In genomic region chr2:217910875-217911212, GRCh38 we compare ENCODE assay signal across 18 cellular contexts.
A peak's percentile ranks its signal among the peaks of the same experiment; 100 is the strongest.
DNase-seq lines count a peak whose midpoint lies in the region; ATAC-seq and TF ChIP-seq lines count a peak whose summit lies in the region.
"Had no signal": no experiment of that assay in that cellular context is flagged by ENCODE, and none has a peak within 500 bp of the region (broad histone marks: within the 10 kb centered on the region; RNA-seq: fewer than 3 reads in every experiment).

No MANE protein-coding gene starts in this region.

- no peak for TF ChIP-seq CTCF in brain (conservative IDR thresholded peaks at IDR 0.05)
- no peak for TF ChIP-seq CTCF in ovary (IDR thresholded peaks at IDR 0.05)
- no peak for TF ChIP-seq CTCF in tibial nerve (IDR thresholded peaks at IDR 0.05)
- no peak for TF ChIP-seq CTCF in natural killer cell (IDR thresholded peaks at IDR 0.05)

- TF ChIP-seq POLR2A in ovary (IDR thresholded peaks at IDR 0.05) (no peak), tibial nerve (IDR thresholded peaks at IDR 0.05) (no peak)

- no peak overlapping the region for H3K4me3 Mint-ChIP-seq in brain
- H3K4me3 Mint-ChIP-seq in natural killer cell, result no peak overlapping the region
- H3K4me3 Mint-ChIP-seq: activated CD8-positive, alpha-beta T cell treated with anti-CD3 and anti-CD28 coated beads, Interleukin-2, amount 10 ng/mL, durations not matched to agents 7 days and 5 days had no signal

- H3K36me3 Mint-ChIP-seq in brain (no peaks in the 10 kb centered on the region), natural killer cell (no peaks in the 10 kb centered on the region)
- H3K36me3 Mint-ChIP-seq: naive thymus-derived CD4-positive, alpha-beta T cell had no signal

- TF ChIP-seq EP300 in ovary (IDR thresholded peaks at IDR 0.05) (no peak), tibial nerve (IDR thresholded peaks at IDR 0.05) (no peak)

- H3K27me3 ChIP-seq in ovary, result no peaks in the 10 kb centered on the region
- H3K27me3 ChIP-seq in tibial nerve, result no peaks in the 10 kb centered on the region
- H3K27me3 ChIP-seq: brain microvascular endothelial cell had no signal

- H3K27ac ChIP-seq in ovary (peak overlapping the region; percentile 53 to 72), tibial nerve (peak overlapping the region; percentile 68 to 94 (median 81))
- H3K27ac ChIP-seq: brain microvascular endothelial cell had no signal

- peak overlapping the region in 3 of 5 experiments; percentile 21 to 88 (median 84) for H3K27ac Mint-ChIP-seq in brain
- no peak overlapping the region for H3K27ac Mint-ChIP-seq in natural killer cell
- H3K27ac Mint-ChIP-seq: activated CD8-positive, alpha-beta T cell treated with anti-CD3 and anti-CD28 coated beads, Interleukin-2, amount 10 ng/mL, durations not matched to agents 7 days and 5 days; activated T-helper 2 cell treated with anti-CD3 and anti-CD28 coated beads, Interferon-gamma antibody, Interleukin-2, Interleukin-4, amounts not matched to agents 10 μg/mL and 5 μg/mL and 100 μg/mL, durations not matched to agents 14 hours and 24 hours and 36 hours; naive thymus-derived CD4-positive, alpha-beta T cell had no signal

- ATAC-seq in left ventricle myocardium superior (peak; percentile 0), natural killer cell (no peak), GM21423 (IDR thresholded peaks at IDR 0.05; ENCODE audit: unreplicated experiment) (no peak)
- ATAC-seq: activated CD8-positive, alpha-beta T cell treated with anti-CD3 and anti-CD28 coated beads, Interleukin-2, amount 10 ng/mL, durations not matched to agents 7 days and 5 days; naive thymus-derived CD4-positive, alpha-beta T cell had no signal

- H3K4me1 Mint-ChIP-seq in brain (peaks cover 64% of the 10 kb centered on the region), natural killer cell (no peaks in the 10 kb centered on the region)

- H3K4me1 ChIP-seq in ovary (ENCODE audit: insufficient read depth), result peaks cover 63% of the 10 kb centered on the region
- peaks cover 10 to 100% (median 90%) of the 10 kb centered on the region in 4 donors for H3K4me1 ChIP-seq in tibial nerve
- H3K4me1 ChIP-seq: HAP-1 had no signal

- intact Hi-C loops in left ventricle myocardium superior (cut with micrococcal nuclease), result no loop called here
- intact Hi-C loops in ovary (cut with DNase I), result no loop called here
- intact Hi-C loops in natural killer cell (cut with micrococcal nuclease), result no loop called here

- H3K27me3 Mint-ChIP-seq in brain (peaks cover 6% of the 10 kb centered on the region), natural killer cell (ENCODE audit: low read depth in 2 of 2) (peaks cover 12 to 15% of the 10 kb centered on the region in 2 donors)

- DNase-seq in left ventricle myocardium superior, result peak; percentile 66
- DNase-seq in ovary, result peak in 3 of 5 donors; percentile 30 to 38 (median 35)
- DNase-seq in tibial nerve (ENCODE audit: low spot score in 2 of 2), result no peak
- no peak for DNase-seq in iPS-NIHi7 (ENCODE audit: extremely low spot score)
- DNase-seq in natural killer cell, result no peak
- DNase-seq in AML-193 (lab: John Stamatoyannopoulos, UW), result no peak
- DNase-seq: activated CD8-positive, alpha-beta T cell treated with anti-CD3 and anti-CD28 coated beads, Interleukin-2, amount 10 ng/mL, durations not matched to agents 7 days and 5 days; brain microvascular endothelial cell; DMS79; islet precursor cell; naive thymus-derived CD4-positive, alpha-beta T cell; NCI-H1105; SK-N-SH; stimulated activated naive CD4-positive, alpha-beta T cell had no signal

- H3K9me3 Mint-ChIP-seq in brain, result peaks cover 0 to 2% (median 0%) of the 10 kb centered on the region in 5 experiments
- no peaks in the 10 kb centered on the region for H3K9me3 Mint-ChIP-seq in natural killer cell
- H3K9me3 Mint-ChIP-seq: activated T-helper 2 cell treated with anti-CD3 and anti-CD28 coated beads, Interferon-gamma antibody, Interleukin-2, Interleukin-4, amounts not matched to agents 10 μg/mL and 5 μg/mL and 100 μg/mL, durations not matched to agents 14 hours and 24 hours and 36 hours; naive thymus-derived CD4-positive, alpha-beta T cell had no signal

- H3K9me3 ChIP-seq in ovary (no peaks in the 10 kb centered on the region), tibial nerve (no peaks in the 10 kb centered on the region)
- H3K9me3 ChIP-seq: HAP-1, SK-N-SH had no signal

- H3K36me3 ChIP-seq in ovary (no peaks in the 10 kb centered on the region), tibial nerve (no peaks in the 10 kb centered on the region)
- H3K36me3 ChIP-seq: HAP-1 had no signal

- H3K4me3 ChIP-seq in ovary (no peak overlapping the region), tibial nerve (no peak overlapping the region)
- H3K4me3 ChIP-seq: HAP-1 had no signal

Comparison
In these comparisons a context has a peak if more than half of its experiments do, and no peak if none do; other contexts are left out.
1. H3K27ac Mint-ChIP-seq: peak in brain (3 of 5); none in natural killer cell (0 of 2).
2. DNase-seq: peak in left ventricle myocardium superior (single experiment) and ovary (3 of 5); none in tibial nerve (0 of 2), iPS-NIHi7 (single experiment), natural killer cell (single experiment) and AML-193 (0 of 2).